In genomic region chr11:117459121-117459978, GRCh38 we compare ENCODE assay signal across 18 cellular contexts.
"Had no signal": no experiment of that assay in that cellular context is flagged by ENCODE, and none has a peak within 500 bp of the region (broad histone marks: within the 10 kb centered on the region; RNA-seq: fewer than 3 reads in every experiment).

No MANE protein-coding gene starts in this region.

- H3K4me3 Mint-ChIP-seq: activated CD8-positive, alpha-beta T cell treated with anti-CD3 and anti-CD28 coated beads, Interleukin-2, amount 10 ng/mL, durations not matched to agents 7 days and 5 days; activated naive CD8-positive, alpha-beta T cell treated with anti-CD3 and anti-CD28 coated beads, Interleukin-2, amount 10 ng/mL, durations not matched to agents 7 days and 5 days; central memory CD8-positive, alpha-beta T cell; effector memory CD8-positive, alpha-beta T cell; naive B cell had no signal

- H3K36me3 ChIP-seq: breast epithelium, upper lobe of left lung had no signal

- H3K27ac Mint-ChIP-seq: activated CD8-positive, alpha-beta T cell treated with anti-CD3 and anti-CD28 coated beads, Interleukin-2, amount 10 ng/mL, durations not matched to agents 7 days and 5 days; activated naive CD8-positive, alpha-beta T cell treated with anti-CD3 and anti-CD28 coated beads, Interleukin-2, amount 10 ng/mL, durations not matched to agents 7 days and 5 days; effector memory CD8-positive, alpha-beta T cell had no signal

- H3K27me3 Mint-ChIP-seq: activated naive CD8-positive, alpha-beta T cell treated with anti-CD3 and anti-CD28 coated beads, Interleukin-2, amount 10 ng/mL, durations not matched to agents 7 days and 5 days had no signal

- H3K4me1 ChIP-seq: breast epithelium, gastroesophageal sphincter, upper lobe of left lung had no signal

- H3K9me3 Mint-ChIP-seq: activated naive CD8-positive, alpha-beta T cell treated with anti-CD3 and anti-CD28 coated beads, Interleukin-2, amount 10 ng/mL, durations not matched to agents 7 days and 5 days had no signal

- H3K27ac ChIP-seq: breast epithelium, gastroesophageal sphincter, upper lobe of left lung had no signal

- H3K4me3 ChIP-seq: breast epithelium, dorsolateral prefrontal cortex, gastroesophageal sphincter, upper lobe of left lung had no signal

- H3K36me3 Mint-ChIP-seq: activated naive CD8-positive, alpha-beta T cell treated with anti-CD3 and anti-CD28 coated beads, Interleukin-2, amount 10 ng/mL, durations not matched to agents 7 days and 5 days had no signal

- H3K27me3 ChIP-seq: breast epithelium, dorsolateral prefrontal cortex, upper lobe of left lung had no signal

- H3K4me1 Mint-ChIP-seq: activated naive CD8-positive, alpha-beta T cell treated with anti-CD3 and anti-CD28 coated beads, Interleukin-2, amount 10 ng/mL, durations not matched to agents 7 days and 5 days; central memory CD8-positive, alpha-beta T cell had no signal

- DNase-seq: activated CD4-positive, alpha-beta T cell treated with anti-CD3 and anti-CD28 coated beads for 1 hour; activated CD4-positive, alpha-beta T cell treated with anti-CD3 and anti-CD28 coated beads, Interleukin-2, amount 50 U/mL, for 1 hour; activated CD8-positive, alpha-beta T cell treated with anti-CD3 and anti-CD28 coated beads, Interleukin-2, amount 10 ng/mL, durations not matched to agents 7 days and 5 days; activated naive CD4-positive, alpha-beta T cell; activated naive CD8-positive, alpha-beta T cell treated with anti-CD3 and anti-CD28 coated beads, Interleukin-2, amount 10 ng/mL, durations not matched to agents 7 days and 5 days; activated T-cell treated with anti-CD3 and anti-CD28 coated beads, Interleukin-2, amount 50 U/mL, for 1 hour; amniotic stem cell; effector memory CD8-positive, alpha-beta T cell; left colon; mesendoderm; naive B cell; stimulated activated CD4-positive, alpha-beta T cell treated with anti-CD3 and anti-CD28 coated beads, Interleukin-4, amount 100 ng/mL, for 1 hour; stimulated activated naive CD8-positive, alpha-beta T cell treated with anti-CD3 and anti-CD28 coated beads, Interleukin-15, Interleukin-2, amounts not matched to agents 100 U/mL and 50 U/mL, for 24 hours; upper lobe of left lung had no signal

- ATAC-seq: activated CD8-positive, alpha-beta T cell treated with anti-CD3 and anti-CD28 coated beads, Interleukin-2, amount 10 ng/mL, durations not matched to agents 7 days and 5 days; effector memory CD8-positive, alpha-beta T cell; left colon had no signal
